20 cellular contexts compared by ENCODE assay signal in genomic region chr4:94500696-94501095, GRCh38. TPM values are rescaled to one million over a fixed set of nuclear protein-coding genes. Genes with fewer than 3 reads are reported as not detected.
DNase-seq lines count a peak whose midpoint lies in the region; ATAC-seq, FAIRE-seq and TF ChIP-seq lines count a peak whose summit lies in the region.
"Had no signal": no experiment of that assay in that cellular context is flagged by ENCODE, and none has a peak within 500 bp of the region (broad histone marks: within the 10 kb centered on the region; RNA-seq: fewer than 3 reads in every experiment).

No MANE protein-coding gene starts in this region.

- no peak overlapping the region for H2AFZ ChIP-seq in HepG2 (ENCODE audit: low read length)

- peaks cover 14% of the 10 kb centered on the region for H3K36me3 Mint-ChIP-seq in osteocyte (ENCODE audit: unreplicated experiment)

- DNase-seq in right lobe of liver = no peak
- DNase-seq in HepG2 (ENCODE audit: low spot score) = no peak
- peak; percentile 31 for DNase-seq in left cardiac atrium
- DNase-seq in osteocyte (ENCODE audit: extremely low spot score, unreplicated experiment) = no peak
- DNase-seq in islet precursor cell = no peak
- DNase-seq in G401 (ENCODE audit: low spot score) = no peak
- DNase-seq: 8988T; CD8-positive, alpha-beta memory T cell; GOT3; KBM-7; NCI-H1048; NCI-H2107; NCI-H226; NCI-H526 treated with DMSO at 0.1 percent for 48 hours; NK-92 treated with Interleukin-12 subunit alpha and Interleukin-12 subunit beta, amount 100 ng/mL, for 24 hours; OCI-M1 had no signal

- peaks cover 49% of the 10 kb centered on the region for H3K4me1 Mint-ChIP-seq in osteocyte (ENCODE audit: unreplicated experiment)

- no TSS peak for BruUV-seq in HepG2 (replicated peaks; lab: Mats Ljungman, UMichigan)

- FAIRE-seq in HepG2 (lab: Jason Lieb, UNC) = no peak

- peaks cover under 1% of the 10 kb centered on the region; the same call in 1 of the 2 replicates for H4K20me1 ChIP-seq in HepG2 (ENCODE audit: insufficient read depth, low read length)
- H4K20me1 ChIP-seq: BLaER1 had no signal

- H3K27me3 Mint-ChIP-seq in osteocyte (ENCODE audit: unreplicated experiment) = no peaks in the 10 kb centered on the region
- H3K27me3 Mint-ChIP-seq: CD8-positive, alpha-beta memory T cell had no signal

- in situ Hi-C loops in HepG2 (cut with HindIII; ENCODE audit: extremely low pct_ligation_motif_present, low pct_unique_long_range_greater_than_20kb) = no loop called here
- in situ Hi-C loops in G401 (cut with HindIII; ENCODE audit: low sequenced_read_pairs) = no loop called here

- CTCF ChIA-PET in HepG2 (lab: Yijun Ruan, JAX; ENCODE audit: low intra/inter-chr PET ratio, low total read pairs) = no interaction called here

- intact Hi-C loops in right lobe of liver (cut with DNase I) = loop anchor here in 1 of 2 donors (10.0 kb wide), 1 partner anchor 64 kb away; no protein-coding TSS in a partner anchor
- intact Hi-C loops in HepG2 (cut with micrococcal nuclease; ENCODE audit: unreplicated experiment) = no loop called here
- intact Hi-C loops in left cardiac atrium (cut with DNase I) = no loop called here

- H3K27me3 ChIP-seq in right lobe of liver (no peaks in the 10 kb centered on the region), HepG2 (ENCODE audit: control insufficient read depth in 1 of 2, insufficient read depth in 2 of 2, low read length in 2 of 2) (no peaks in the 10 kb centered on the region)
- H3K27me3 ChIP-seq: BLaER1 had no signal

- H3K9me3 Mint-ChIP-seq in osteocyte (ENCODE audit: unreplicated experiment) = no peaks in the 10 kb centered on the region
- H3K9me3 Mint-ChIP-seq: CD8-positive, alpha-beta memory T cell had no signal

- no peak overlapping the region for H3K4me2 ChIP-seq in HepG2 (ENCODE audit: low read depth, low read length)
- H3K4me2 ChIP-seq: BLaER1 had no signal

- TF ChIP-seq RAD21 in HepG2 (CRISPR knock-in tag; IDR thresholded peaks at IDR 0.05) = no peak

- peaks cover 8% of the 10 kb centered on the region for H3K79me2 ChIP-seq in HepG2 (ENCODE audit: insufficient read depth, low read length)

- POLR2A ChIA-PET in HepG2 (lab: Yijun Ruan, JAX) = no interaction called here

- no peak overlapping the region for H3K4me3 ChIP-seq in right lobe of liver
- no peak overlapping the region for H3K4me3 ChIP-seq in HepG2 (replicated peaks in 1 of 3; ENCODE audit: insufficient read depth in 1 of 3, low read depth in 2 of 3, low read length in 3 of 3)
- H3K4me3 ChIP-seq: BLaER1 had no signal

- TF ChIP-seq CTCF in right lobe of liver (IDR thresholded peaks at IDR 0.05) = no peak
- no peak for TF ChIP-seq CTCF in HepG2 (CRISPR knock-in tag; IDR thresholded peaks at IDR 0.05)
- no peak for TF ChIP-seq CTCF in osteocyte (IDR thresholded peaks at IDR 0.05)

- WGBS in right lobe of liver (ENCODE audit: insufficient coverage, low coverage, low lambda C conversion rate, missing lambda C conversion rate) = 38% methylated on average over 2 of the region's 3 CpGs
- WGBS in HepG2 (ENCODE audit: low lambda C conversion rate) = 98% methylated on average over 3 of the region's 3 CpGs

- no peaks in the 10 kb centered on the region for H3K9me3 ChIP-seq in right lobe of liver
- H3K9me3 ChIP-seq in HepG2 (ENCODE audit: low read length) = no peaks in the 10 kb centered on the region
- H3K9me3 ChIP-seq: BLaER1 had no signal

- no peak for TF ChIP-seq POLR2A in right lobe of liver (IDR thresholded peaks at IDR 0.05)
- TF ChIP-seq POLR2A in HepG2 (IDR thresholded peaks at IDR 0.05; ENCODE audit: insufficient read depth in 1 of 2, low read depth in 2 of 2, low read length in 2 of 2) = no peak

- no peak overlapping the region for H3K4me3 Mint-ChIP-seq in osteocyte (ENCODE audit: unreplicated experiment)
- H3K4me3 Mint-ChIP-seq: CD8-positive, alpha-beta memory T cell had no signal

- no peaks in the 10 kb centered on the region for H3K36me3 ChIP-seq in right lobe of liver
- peaks cover 1% of the 10 kb centered on the region in 2 experiments; a peak in 1 of 5 replicates for H3K36me3 ChIP-seq in HepG2 (replicated peaks in 1 of 2; ENCODE audit: control insufficient read depth in 1 of 2, insufficient read depth in 2 of 2, low read length in 2 of 2)
- H3K36me3 ChIP-seq: BLaER1 had no signal

- H3K27ac ChIP-seq in right lobe of liver (no peak overlapping the region), HepG2 (ENCODE audit: extremely low read length, insufficient read depth, low read length) (no peak overlapping the region)
- H3K27ac ChIP-seq: BLaER1, HL-60 had no signal

- TF ChIP-seq EP300 in HepG2 (IDR thresholded peaks at IDR 0.05; ENCODE audit: low read depth in 2 of 2, low read length in 2 of 2) (no peak), HepG2 (CRISPR knock-in tag; IDR thresholded peaks at IDR 0.05; ENCODE audit: borderline replicate concordance) (no peak)

- ATAC-seq in right lobe of liver (peak in 3 of 4 donors; percentile 50 to 56 (median 56)), HepG2 (no peak), left cardiac atrium (peak; percentile 80 to 84), HG03342 (IDR thresholded peaks at IDR 0.05; ENCODE audit: unreplicated experiment) (no peak), GM18873 (IDR thresholded peaks at IDR 0.05; ENCODE audit: low FRiP score, unreplicated experiment) (no peak)

- no peaks in the 10 kb centered on the region for H3K4me1 ChIP-seq in right lobe of liver
- no peaks in the 10 kb centered on the region for H3K4me1 ChIP-seq in HepG2 (ENCODE audit: insufficient read depth, low read length)
- H3K4me1 ChIP-seq: BLaER1 had no signal

- peak overlapping the region; percentile 27 for H3K27ac Mint-ChIP-seq in osteocyte (ENCODE audit: unreplicated experiment)
- H3K27ac Mint-ChIP-seq: CD8-positive, alpha-beta memory T cell had no signal

- no peak overlapping the region for H3K9ac ChIP-seq in HepG2 (ENCODE audit: insufficient read depth, low read depth, low read length)
- H3K9ac ChIP-seq: BLaER1 had no signal

TF ChIP-seq in HepG2, 621 proteins besides CTCF, POLR2A, EP300 and RAD21 (continues in another document):
- no peak for TF ChIP-seq TAF15 (IDR thresholded peaks at IDR 0.05; ENCODE audit: low read depth, low read length, poor library complexity, severe bottlenecking)
- no peak for TF ChIP-seq PATZ1 (CRISPR knock-in tag; IDR thresholded peaks at IDR 0.05)
- TF ChIP-seq PITX1 (CRISPR knock-in tag; IDR thresholded peaks at IDR 0.05) = no peak
- TF ChIP-seq GATAD1 (CRISPR knock-in tag; IDR thresholded peaks at IDR 0.05) = no peak
- TF ChIP-seq ZNF556 (CRISPR knock-in tag; IDR thresholded peaks at IDR 0.05; ENCODE audit: borderline replicate concordance) = no peak
- no peak for TF ChIP-seq RFXAP (CRISPR knock-in tag; IDR thresholded peaks at IDR 0.05; ENCODE audit: borderline replicate concordance)
- TF ChIP-seq FOXA3 (CRISPR knock-in tag; IDR thresholded peaks at IDR 0.05) = no peak
- no peak for TF ChIP-seq DRAP1 (CRISPR knock-in tag; IDR thresholded peaks at IDR 0.05)

RNA-seq across cellular contexts. Expression of gene PDLIM5, which starts 49.0 kb away (rescaled TPM):
- 100 to 1,000 TPM in 3 of 6 experiments, 10 to 100 TPM in 3; 71.9 to 135 (median 101) TPM for total RNA-seq in right lobe of liver
- total RNA-seq in HepG2 (2016; rRNA removed; fragmentation: Illumina TruSeq; extraction: Trizol) = 52.8 and 70.2 TPM in 2 replicates
- total RNA-seq in HepG2 (2016; cell fraction: cytosol; rRNA removed; fragmentation: Illumina TruSeq; extraction: Trizol; ENCODE audit: low read depth) = 11.2 and 14.5 TPM in 2 replicates
- 52.2 and 54.1 TPM in 2 replicates for total RNA-seq in HepG2 (2016; cell fraction: insoluble cytoplasmic fraction; rRNA removed; fragmentation: Illumina TruSeq; extraction: Trizol)
- 17.9 and 18.7 TPM in 2 replicates for total RNA-seq in HepG2 (2016; cell fraction: membrane; rRNA removed; fragmentation: Illumina TruSeq; extraction: Trizol)
- 88.4 and 102 TPM in 2 replicates for total RNA-seq in HepG2 (2016; cell fraction: nucleus; rRNA removed; fragmentation: Illumina TruSeq; extraction: Trizol)
- polyA plus RNA-seq in HepG2 (2011; rRNA removed) = 107 and 119 TPM in 2 replicates
- 76.4 TPM in 2 replicates for polyA plus RNA-seq in HepG2 (2011; cell fraction: cytosol; rRNA removed)
- 70.2 and 73.2 TPM in 2 replicates for polyA plus RNA-seq in HepG2 (2011; cell fraction: nucleus; rRNA removed)
- polyA plus RNA-seq in HepG2 (2012) = 49.7 and 51.7 TPM in 2 replicates
- 3.8 and 5.4 TPM in 2 replicates for polyA plus RNA-seq in HepG2 (2016; cell fraction: cytosol; fragmentation: Illumina TruSeq; extraction: Trizol; ENCODE audit: low read depth)
- 43.1 and 47.2 TPM in 2 replicates for polyA plus RNA-seq in HepG2 (2016; cell fraction: insoluble cytoplasmic fraction; fragmentation: Illumina TruSeq; extraction: Trizol; ENCODE audit: low read depth)
- polyA plus RNA-seq in HepG2 (2016; cell fraction: membrane; fragmentation: Illumina TruSeq; extraction: Trizol; ENCODE audit: low read depth) = 10.0 and 10.3 TPM in 2 replicates
- 37.0 and 39.1 TPM in 2 replicates for polyA plus RNA-seq in HepG2 (2016; cell fraction: nucleus; fragmentation: Illumina TruSeq; extraction: Trizol; ENCODE audit: insufficient read depth, low read depth)
- polyA minus RNA-seq in HepG2 (2011; rRNA and poly(A)+ RNA removed; ENCODE audit: low replicate concordance) = 133 and 288 TPM in 2 replicates
- polyA minus RNA-seq in HepG2 (2011; cell fraction: cytosol; rRNA and poly(A)+ RNA removed) = 49.8 and 79.5 TPM in 2 replicates
- polyA minus RNA-seq in HepG2 (2011; cell fraction: nucleus; rRNA and poly(A)+ RNA removed) = 358 and 434 TPM in 2 replicates
- total RNA-seq in left cardiac atrium = 100 to 1,000 TPM; 626 to 644 TPM
- 301 and 324 TPM in 2 replicates for total RNA-seq in osteocyte
- 0.06 TPM in 1 of 2 replicates, not detected in the other for total RNA-seq in G401 (2014; rRNA removed; shearing (Covaris generic))

Comparison
In these comparisons a context has a peak if more than half of its experiments do, and no peak if none do; other contexts are left out.
1. ATAC-seq: peak in right lobe of liver (3 of 4) and left cardiac atrium (2 of 2); none in HepG2 (single experiment), HG03342 (single experiment) and GM18873 (single experiment).
2. RNA of gene PDLIM5, which starts 49.0 kb away (total RNA-seq): 626 to 644 TPM in left cardiac atrium, 301 to 324 TPM in osteocyte, 71.9 to 135 TPM in right lobe of liver and 11.2 to 102 TPM in HepG2; 0.06 TPM in G401; every median in the first group is over 10 times any median in the second.